In the genomic region with DNA sequence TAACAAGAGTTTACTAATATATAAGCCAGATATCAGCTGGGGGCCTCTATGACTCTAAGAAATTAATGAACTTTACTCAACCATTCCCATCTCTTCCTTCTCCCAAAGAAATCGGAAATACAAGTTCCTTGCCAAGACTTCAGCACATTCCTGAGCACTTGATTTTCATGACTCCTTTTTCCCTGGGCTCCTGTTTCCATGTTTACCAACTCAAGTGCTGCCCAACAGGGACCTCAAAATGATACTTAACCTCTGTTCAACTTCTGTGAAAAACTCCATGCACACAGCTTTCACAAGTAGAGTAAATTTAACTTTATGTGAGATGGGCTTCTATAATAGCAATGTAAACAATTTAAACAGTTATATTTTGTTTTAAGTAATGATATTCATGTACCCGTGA, we compare ENCODE assay signal across 2 cellular contexts.
TF ChIP-seq lines count a peak whose summit lies in the region.

No MANE protein-coding gene starts in this region.

TF ChIP-seq in IMR-90, 13 proteins besides CTCF, POLR2A, EP300 and RAD21:
- TF ChIP-seq CEBPB (IDR thresholded peaks at IDR 0.05; ENCODE audit: low read depth, low read length) (no peak), MAFK (IDR thresholded peaks at IDR 0.05; ENCODE audit: low read depth, low read length) (no peak), CHD1 (IDR thresholded peaks at IDR 0.05; ENCODE audit: low read depth, low read length) (no peak), MAZ (IDR thresholded peaks at IDR 0.05; ENCODE audit: borderline replicate concordance, low read depth, low read length) (no peak), NFE2L2 (IDR thresholded peaks at IDR 0.05; ENCODE audit: low read depth, low read length) (no peak), MXI1 (IDR thresholded peaks at IDR 0.05; ENCODE audit: borderline replicate concordance, low read depth, low read length) (no peak), FOS (IDR thresholded peaks at IDR 0.05; ENCODE audit: low read depth, low read length) (no peak), RCOR1 (IDR thresholded peaks at IDR 0.05; ENCODE audit: insufficient replicate concordance, low read length) (no peak), SMC3 (IDR thresholded peaks at IDR 0.05; ENCODE audit: low read depth, low read length) (no peak), BHLHE40 (IDR thresholded peaks at IDR 0.05; ENCODE audit: low read depth, low read length) (no peak), RFX5 (IDR thresholded peaks at IDR 0.05; ENCODE audit: low read depth, low read length) (no peak)
- TF ChIP-seq, protein P1, sequence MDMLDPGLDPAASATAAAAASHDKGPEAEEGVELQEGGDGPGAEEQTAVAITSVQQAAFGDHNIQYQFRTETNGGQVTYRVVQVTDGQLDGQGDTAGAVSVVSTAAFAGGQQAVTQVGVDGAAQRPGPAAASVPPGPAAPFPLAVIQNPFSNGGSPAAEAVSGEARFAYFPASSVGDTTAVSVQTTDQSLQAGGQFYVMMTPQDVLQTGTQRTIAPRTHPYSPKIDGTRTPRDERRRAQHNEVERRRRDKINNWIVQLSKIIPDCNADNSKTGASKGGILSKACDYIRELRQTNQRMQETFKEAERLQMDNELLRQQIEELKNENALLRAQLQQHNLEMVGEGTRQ (IDR thresholded peaks at IDR 0.05; ENCODE audit: low read depth, low read length) = no peak
- TF ChIP-seq, protein P2, sequence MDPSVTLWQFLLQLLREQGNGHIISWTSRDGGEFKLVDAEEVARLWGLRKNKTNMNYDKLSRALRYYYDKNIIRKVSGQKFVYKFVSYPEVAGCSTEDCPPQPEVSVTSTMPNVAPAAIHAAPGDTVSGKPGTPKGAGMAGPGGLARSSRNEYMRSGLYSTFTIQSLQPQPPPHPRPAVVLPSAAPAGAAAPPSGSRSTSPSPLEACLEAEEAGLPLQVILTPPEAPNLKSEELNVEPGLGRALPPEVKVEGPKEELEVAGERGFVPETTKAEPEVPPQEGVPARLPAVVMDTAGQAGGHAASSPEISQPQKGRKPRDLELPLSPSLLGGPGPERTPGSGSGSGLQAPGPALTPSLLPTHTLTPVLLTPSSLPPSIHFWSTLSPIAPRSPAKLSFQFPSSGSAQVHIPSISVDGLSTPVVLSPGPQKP (IDR thresholded peaks at IDR 0.05; ENCODE audit: borderline replicate concordance, low read depth, low read length) = no peak

TF ChIP-seq in endothelial cell of umbilical vein, 7 proteins besides CTCF, POLR2A, EP300 and RAD21:
- TF ChIP-seq GATA2 (IDR thresholded peaks at IDR 0.05; ENCODE audit: insufficient read depth, insufficient read length, low read depth, low read length) = no peak
- TF ChIP-seq, protein P3, sequence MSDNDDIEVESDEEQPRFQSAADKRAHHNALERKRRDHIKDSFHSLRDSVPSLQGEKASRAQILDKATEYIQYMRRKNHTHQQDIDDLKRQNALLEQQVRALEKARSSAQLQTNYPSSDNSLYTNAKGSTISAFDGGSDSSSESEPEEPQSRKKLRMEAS (IDR thresholded peaks at IDR 0.05; ENCODE audit: insufficient read depth, insufficient read length) = no peak
- no peak for TF ChIP-seq POLR2AphosphoS5 (IDR thresholded peaks at IDR 0.05; ENCODE audit: insufficient read depth, low read depth, low read length)
- TF ChIP-seq JUN (IDR thresholded peaks at IDR 0.05; ENCODE audit: borderline replicate concordance, insufficient read depth, insufficient read length, low read depth) = no peak
- no peak for TF ChIP-seq MYC (IDR thresholded peaks at IDR 0.05; ENCODE audit: low read depth, low read length)
- no peak for TF ChIP-seq EZH2 (IDR thresholded peaks at IDR 0.05; ENCODE audit: borderline replicate concordance, low read depth, low read length, severe bottlenecking)
- no peak for TF ChIP-seq FOS (IDR thresholded peaks at IDR 0.05; ENCODE audit: borderline replicate concordance, insufficient read depth, low read length)
